In the genomic region with DNA sequence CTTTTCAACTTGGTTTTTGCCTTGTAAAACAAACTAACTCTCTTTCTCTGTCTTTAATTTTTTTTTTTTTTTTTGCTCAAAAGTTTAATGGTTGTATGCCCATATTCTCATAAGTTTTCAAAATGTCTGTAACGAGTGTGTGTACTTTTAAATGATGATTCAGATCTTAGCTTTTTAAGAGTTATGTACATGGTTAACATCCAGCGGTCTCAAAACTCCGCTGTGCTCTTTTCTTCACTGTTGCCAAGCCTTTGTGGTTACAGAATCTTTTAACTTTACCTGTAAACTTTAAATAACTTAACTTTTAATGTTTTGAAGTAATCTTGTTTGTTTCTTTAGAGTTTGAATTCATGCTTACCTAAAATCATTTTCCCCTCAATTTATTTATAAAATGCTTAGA, we compare ENCODE assay signal across 2 cellular contexts.
TF ChIP-seq lines count a peak whose summit lies in the region.

No MANE protein-coding gene starts in this region.

TF ChIP-seq in SK-N-SH, 30 proteins besides CTCF, POLR2A, EP300 and RAD21 (continued from another document):
- TF ChIP-seq, protein P1, sequence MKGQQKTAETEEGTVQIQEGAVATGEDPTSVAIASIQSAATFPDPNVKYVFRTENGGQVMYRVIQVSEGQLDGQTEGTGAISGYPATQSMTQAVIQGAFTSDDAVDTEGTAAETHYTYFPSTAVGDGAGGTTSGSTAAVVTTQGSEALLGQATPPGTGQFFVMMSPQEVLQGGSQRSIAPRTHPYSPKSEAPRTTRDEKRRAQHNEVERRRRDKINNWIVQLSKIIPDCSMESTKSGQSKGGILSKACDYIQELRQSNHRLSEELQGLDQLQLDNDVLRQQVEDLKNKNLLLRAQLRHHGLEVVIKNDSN (IDR thresholded peaks at IDR 0.05; ENCODE audit: borderline replicate concordance, low read depth), result no peak
TF ChIP-seq in SK-N-SH: peak in this region for 0.

TF ChIP-seq in SK-N-SH treated with all-trans-retinoic acid at 6 μM for 48 hours, 23 proteins besides CTCF, POLR2A, EP300 and RAD21 (continued from another document):
- TF ChIP-seq TSHZ2 (CRISPR knock-in tag; IDR thresholded peaks at IDR 0.05), result no peak
- no peak for TF ChIP-seq SNAI2 (CRISPR knock-in tag; IDR thresholded peaks at IDR 0.05)
- no peak for TF ChIP-seq ZC3H10 (CRISPR knock-in tag; IDR thresholded peaks at IDR 0.05)
- TF ChIP-seq ZFP3 (CRISPR knock-in tag; IDR thresholded peaks at IDR 0.05), result no peak
- no peak for TF ChIP-seq ISL1 (CRISPR knock-in tag; IDR thresholded peaks at IDR 0.05)
- TF ChIP-seq RARB (CRISPR knock-in tag; IDR thresholded peaks at IDR 0.05), result no peak
- TF ChIP-seq TOX (CRISPR knock-in tag; IDR thresholded peaks at IDR 0.05; ENCODE audit: borderline replicate concordance), result no peak
- TF ChIP-seq POU6F1 (CRISPR knock-in tag; IDR thresholded peaks at IDR 0.05; ENCODE audit: borderline replicate concordance, low read depth), result no peak
- no peak for TF ChIP-seq OSR1 (CRISPR knock-in tag; IDR thresholded peaks at IDR 0.05)
- no peak for TF ChIP-seq ZNF565 (CRISPR knock-in tag; conservative IDR thresholded peaks at IDR 0.05; ENCODE audit: low read depth)
- no peak for TF ChIP-seq GLIS3 (CRISPR knock-in tag; IDR thresholded peaks at IDR 0.05)
